Comparison of ENCODE assay signal across 10 cellular contexts in the genomic region with DNA sequence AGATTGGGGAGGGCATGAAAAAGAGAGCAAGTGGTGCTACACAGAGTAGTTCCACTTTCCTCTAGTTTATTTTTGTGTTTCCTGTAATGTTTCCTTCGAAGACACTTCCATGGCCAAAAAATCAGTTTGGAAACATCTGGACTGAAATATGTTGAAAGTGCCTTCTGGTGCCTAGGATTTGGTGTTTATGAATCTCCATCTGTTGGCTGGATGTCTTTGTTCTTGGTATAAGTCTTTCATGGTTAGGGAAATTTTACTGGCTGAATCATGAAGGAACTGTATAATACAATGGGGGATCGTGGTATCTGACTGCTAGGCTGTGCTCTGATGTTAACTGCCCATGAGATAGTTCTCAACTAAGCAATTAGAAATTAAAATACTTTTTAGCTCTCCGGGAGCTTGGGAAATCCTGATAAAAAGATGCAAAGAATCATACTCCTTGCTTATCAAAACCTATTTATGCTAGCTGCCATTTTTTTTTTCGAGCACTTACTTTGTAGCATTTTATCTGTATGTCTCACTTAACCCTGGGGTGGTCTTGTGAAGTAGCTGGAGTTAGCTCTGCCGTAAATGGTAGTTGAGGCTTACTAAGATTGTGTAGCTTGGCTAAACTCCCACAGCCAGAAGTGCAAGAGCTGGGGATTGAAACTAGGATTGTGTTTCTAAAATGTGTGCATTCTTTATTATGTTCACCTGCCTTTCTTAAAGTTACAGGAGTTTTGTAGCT. TPM values are rescaled to one million over a fixed set of nuclear protein-coding genes. Genes with fewer than 3 reads are reported as not detected.
DNase-seq lines count a peak whose midpoint lies in the region; ATAC-seq and TF ChIP-seq lines count a peak whose summit lies in the region.
"Had no signal": no experiment of that assay in that cellular context is flagged by ENCODE, and none has a peak within 500 bp of the region (broad histone marks: within the 10 kb centered on the region; RNA-seq: fewer than 3 reads in every experiment).

No MANE protein-coding gene starts in this region.

- ATAC-seq in activated naive CD8-positive, alpha-beta T cell treated with anti-CD3 and anti-CD28 coated beads, Interleukin-2, amount 50 U/mL, for 24 hours = peak; percentile 72
- ATAC-seq in GM19035 (IDR thresholded peaks at IDR 0.05; ENCODE audit: unreplicated experiment) = no peak

- no peak for TF ChIP-seq CTCF in AG04450 (IDR thresholded peaks at IDR 0.05; ENCODE audit: low read depth, low read length)
- TF ChIP-seq CTCF in dorsolateral prefrontal cortex (IDR thresholded peaks at IDR 0.05 in 54 of 56, conservative IDR thresholded peaks at IDR 0.05 in 2 of 56; ENCODE audit: low read depth in 1 of 56, partially characterized antibody in 56 of 56) = no peak

- peaks cover 29% of the 10 kb centered on the region for H3F3A ChIP-seq in GM23248 (ENCODE audit: insufficient read depth)

- no peaks in the 10 kb centered on the region for H3K9me3 ChIP-seq in AG04450 (ENCODE audit: control insufficient read depth, insufficient read depth, low read length)
- no peaks in the 10 kb centered on the region for H3K9me3 ChIP-seq in GM23248 (ENCODE audit: low read depth)

- peak overlapping the region; percentile 24 for H3K4me2 ChIP-seq in GM23248 (ENCODE audit: unreplicated experiment)

- WGBS in GM23248 (ENCODE audit: low coverage in 1 of 2, low lambda C conversion rate in 2 of 2, missing lambda C conversion rate in 2 of 2), 2 experiments = 43 to 50% methylated on average over 5 of the region's 5 CpGs

- H2AFZ ChIP-seq in GM23248 = 0 out of 2 replicates have a peak overlapping the region, but pooled peaks have one; percentile 8

- H3K27ac ChIP-seq in AG04450 (ENCODE audit: low read depth, low read length) = peak overlapping the region; percentile 68
- H3K27ac ChIP-seq in GM23248 = peak overlapping the region; percentile 0; the same call in 1 of the 2 replicates
- H3K27ac ChIP-seq in dorsolateral prefrontal cortex = peak overlapping the region in 3 of 59 donors; percentile 1 to 47 (median 40)

- peak overlapping the region; percentile 50 for H3K4me3 Mint-ChIP-seq in activated naive CD8-positive, alpha-beta T cell treated with anti-CD3 and anti-CD28 coated beads, Interleukin-2, amount 50 U/mL, for 24 hours
- H3K4me3 Mint-ChIP-seq: neural crest cell had no signal

- H4K20me1 ChIP-seq in GM23248 (ENCODE audit: insufficient read depth) = 0 out of 2 replicates have a peak, but pooled peaks cover 6% of the 10 kb centered on the region

- H3K9me2 ChIP-seq in GM23248 (ENCODE audit: insufficient read depth) = no peaks in the 10 kb centered on the region

- POLR2A ChIA-PET in AG04450 (lab: Yijun Ruan, JAX) = interaction anchor here (0.5 to 1.0 kb wide), 3 partner anchors 67 to 698 kb away, joined by 3 to 4 read pairs (median 3); no protein-coding TSS in a partner anchor

- H3K27me3 Mint-ChIP-seq in activated naive CD8-positive, alpha-beta T cell treated with anti-CD3 and anti-CD28 coated beads, Interleukin-2, amount 50 U/mL, for 24 hours = no peaks in the 10 kb centered on the region

- no peaks in the 10 kb centered on the region for H3K27me3 ChIP-seq in AG04450 (ENCODE audit: control insufficient read depth, insufficient read depth, low read length)
- H3K27me3 ChIP-seq in GM23248 (replicated peaks; ENCODE audit: insufficient read depth) = no peaks in the 10 kb centered on the region
- H3K27me3 ChIP-seq in dorsolateral prefrontal cortex = no peaks in the 10 kb centered on the region

- no peaks in the 10 kb centered on the region for H3K36me3 ChIP-seq in GM23248 (ENCODE audit: low read depth)

- no peaks in the 10 kb centered on the region for H3K9me3 Mint-ChIP-seq in activated naive CD8-positive, alpha-beta T cell treated with anti-CD3 and anti-CD28 coated beads, Interleukin-2, amount 50 U/mL, for 24 hours
- H3K9me3 Mint-ChIP-seq: neural crest cell had no signal

- H3K4me1 ChIP-seq in GM23248 (ENCODE audit: insufficient read depth) = peaks cover 59% of the 10 kb centered on the region

- DNase-seq in AG04450 (ENCODE audit: low read depth, low spot score) (peak; percentile 36), GM23248 (peak; percentile 34), medulla oblongata (ENCODE audit: extremely low spot score) (peak; percentile 53), HK-2 (ENCODE audit: unreplicated experiment) (no peak), NCI-H146 treated with DMSO at 0.1 percent for 48 hours (lab: John Stamatoyannopoulos, UW; ENCODE audit: unreplicated experiment) (no peak), dorsolateral prefrontal cortex (no peak)
- no peak for DNase-seq in activated naive CD8-positive, alpha-beta T cell treated with anti-CD3 and anti-CD28 coated beads, Interleukin-2, amount 50 U/mL, for 24 hours
- DNase-seq: DMS79 treated with DMSO at 0.1 percent for 48 hours had no signal

- H3K36me3 Mint-ChIP-seq in activated naive CD8-positive, alpha-beta T cell treated with anti-CD3 and anti-CD28 coated beads, Interleukin-2, amount 50 U/mL, for 24 hours (ENCODE audit: low read depth) = peaks cover 4% of the 10 kb centered on the region

- H3K79me2 ChIP-seq in GM23248 (ENCODE audit: insufficient read depth) = peaks cover 97% of the 10 kb centered on the region

- CTCF ChIA-PET in AG04450 (lab: Charles Lee) = interaction anchor here (0.7 to 1.2 kb wide), 3 partner anchors 12 to 103 kb away, joined by 3 to 8 read pairs (median 5); no protein-coding TSS in a partner anchor

- H3K27ac Mint-ChIP-seq in activated naive CD8-positive, alpha-beta T cell treated with anti-CD3 and anti-CD28 coated beads, Interleukin-2, amount 50 U/mL, for 24 hours = peak overlapping the region; percentile 84

- in situ Hi-C loops in GM23248 (cut with MboI) = no loop called here

- H3K4me1 Mint-ChIP-seq in activated naive CD8-positive, alpha-beta T cell treated with anti-CD3 and anti-CD28 coated beads, Interleukin-2, amount 50 U/mL, for 24 hours = peaks cover 80% of the 10 kb centered on the region

- no peak overlapping the region for H3K9ac ChIP-seq in GM23248

- intact Hi-C loops in dorsolateral prefrontal cortex (cut with DNase I) = no loop called here

- H3K4me3 ChIP-seq in AG04450 (ENCODE audit: low read depth, low read length) (no peak overlapping the region; the same call in 1 of the 2 replicates), GM23248 (0 out of 2 replicates have a peak overlapping the region, but pooled peaks have one; percentile 5), dorsolateral prefrontal cortex (peak overlapping the region in 1 of 59 donors; percentile 14)

RNA-seq across cellular contexts. Expression of gene AKAP13, which starts 22.0 kb away (rescaled TPM):
- polyA plus RNA-seq in AG04450 (2011; rRNA removed) = 15.5 and 21.9 TPM in 2 replicates
- 94.0 and 97.6 TPM in 2 replicates for polyA minus RNA-seq in AG04450 (2011; rRNA and poly(A)+ RNA removed)
- 27.7 and 45.0 TPM in 2 replicates for total RNA-seq in GM23248 (2014; rRNA removed; shearing (Covaris generic))
- 22.5 and 26.5 TPM in 2 replicates for polyA plus RNA-seq in GM23248 (2016; fragmentation: Nextera tagmentation; extraction: Ambion mirVana)
- 100 to 1,000 TPM in 2 of 120 experiments, 10 to 100 TPM in 118; 42.6 to 104 (median 65.3) TPM for total RNA-seq in dorsolateral prefrontal cortex

Comparison
In these comparisons a context has a peak if more than half of its experiments do, and no peak if none do; other contexts are left out.
1. DNase-seq: peak in AG04450 (single experiment), GM23248 (single experiment) and medulla oblongata (single experiment); none in activated naive CD8-positive, alpha-beta T cell treated with anti-CD3 and anti-CD28 coated beads, Interleukin-2, amount 50 U/mL, for 24 hours (single experiment), HK-2 (single experiment), NCI-H146 treated with DMSO at 0.1 percent for 48 hours (single experiment) and dorsolateral prefrontal cortex (0 of 10).